ENCODE assay signal across 25 cellular contexts in genomic region chr7:152399344-152399743, GRCh38.
"Had no signal": no experiment of that assay in that cellular context is flagged by ENCODE, and none has a peak within 500 bp of the region (broad histone marks: within the 10 kb centered on the region; RNA-seq: fewer than 3 reads in every experiment).

No MANE protein-coding gene starts in this region.

- FAIRE-seq: endothelial cell of umbilical vein, keratinocyte, urothelium cell line had no signal

- H3K4me3 ChIP-seq: dorsolateral prefrontal cortex, esophagus squamous epithelium, lower lobe of right lung, psoas muscle, sigmoid colon, stomach, testis, tibial artery, upper lobe of left lung had no signal

- DNase-seq: cerebellar nuclear complex; dorsolateral prefrontal cortex; effector CD4-positive, alpha-beta T cell; esophagus squamous epithelium; foreskin melanocyte; hypothalamus; left ventricle myocardium superior; lower lobe of right lung; natural killer cell; posterior cingulate gyrus; psoas muscle; right cardiac atrium; sigmoid colon; stimulated activated CD4-positive, alpha-beta T cell treated with anti-CD3 and anti-CD28 coated beads, Interleukin-2, amount 100 ng/mL, for 24 hours; stimulated activated CD4-positive, alpha-beta T cell treated with anti-CD3 and anti-CD28 coated beads, Interleukin-4, amount 100 ng/mL, for 24 hours; stimulated activated naive CD4-positive, alpha-beta T cell treated with Interleukin-2 at 50 U/mL for 16 hours; stomach; testis; tibial artery; upper lobe of left lung had no signal

- H3K27ac ChIP-seq: esophagus squamous epithelium, lower lobe of right lung, neutrophil, psoas muscle, sigmoid colon, stomach, testis, tibial artery, upper lobe of left lung had no signal

- H3K4me1 ChIP-seq: testis had no signal

- H3K27me3 ChIP-seq: esophagus squamous epithelium, neutrophil, sigmoid colon, stomach, testis, tibial artery, upper lobe of left lung had no signal

- H3K9me3 ChIP-seq: lower lobe of right lung, neutrophil, psoas muscle, testis, tibial artery, upper lobe of left lung had no signal

- ATAC-seq: left ventricle myocardium superior; lower lobe of right lung; natural killer cell; psoas muscle; right cardiac atrium; stimulated activated effector memory CD8-positive, alpha-beta T cell treated with anti-CD3 and anti-CD28 coated beads, Interleukin-12 subunit alpha, Interleukin-12 subunit beta, amount 100 ng/mL, for 72 hours had no signal

- H3K36me3 ChIP-seq: esophagus squamous epithelium, lower lobe of right lung, neutrophil, sigmoid colon, stomach, tibial artery, upper lobe of left lung had no signal
